Comparison of ENCODE assay signal across 8 cellular contexts in genomic region chr14:90397401-90398314, GRCh38. TPM values are rescaled to one million over a fixed set of nuclear protein-coding genes. Genes with fewer than 3 reads are reported as not detected.
DNase-seq lines count a peak whose midpoint lies in the region; ATAC-seq and TF ChIP-seq lines count a peak whose summit lies in the region.

No MANE protein-coding gene starts in this region.

- intact Hi-C loops in mucosa of descending colon (cut with DNase I, micrococcal nuclease), result loop anchor here in 1 of 2 donors (2.0 kb wide), 1 partner anchor 95 kb away; no protein-coding TSS in a partner anchor

- no peak for TF ChIP-seq CTCF in mucosa of descending colon (IDR thresholded peaks at IDR 0.05)

- no peaks in the 10 kb centered on the region for H3K36me3 ChIP-seq in mucosa of descending colon (ENCODE audit: low read depth)

- peaks cover 18% of the 10 kb centered on the region for H3K4me1 ChIP-seq in mucosa of descending colon (ENCODE audit: low read depth)

- ATAC-seq in HG02852 (IDR thresholded peaks at IDR 0.05; ENCODE audit: unreplicated experiment) (peak; percentile 37), mucosa of descending colon (peak; percentile 64)

- peak overlapping the region; percentile 62 for H3K4me3 ChIP-seq in mucosa of descending colon

- DNase-seq in NCI-H345 (lab: John Stamatoyannopoulos, UW) (peak; percentile 69), NCI-H345 treated with DMSO at 0.1 percent for 48 hours (lab: John Stamatoyannopoulos, UW; ENCODE audit: unreplicated experiment) (no peak), NCI-H69 (lab: John Stamatoyannopoulos, UW) (peak; percentile 93), epidermal melanocyte (ENCODE audit: insufficient read length, low spot score) (peak; percentile 25), mucosa of descending colon (peak; percentile 68 to 86 (median 84))
- DNase-seq in activated CD8-positive, alpha-beta memory T cell treated with anti-CD3 and anti-CD28 coated beads, Interleukin-2, amount 50 U/mL, for 4 hours, result peak; percentile 60
- DNase-seq in stimulated activated CD8-positive, alpha-beta memory T cell treated with anti-CD3 and anti-CD28 coated beads, Interleukin-4, amount 100 ng/mL, for 24 hours (ENCODE audit: low read depth), result peak; percentile 61

- H3K9me3 ChIP-seq in mucosa of descending colon, result no peaks in the 10 kb centered on the region

RNA-seq across cellular contexts. Expression of gene CALM1, which starts 0.8 kb away (rescaled TPM):
- total RNA-seq in mucosa of descending colon, result 100 to 1,000 TPM; 610 to 985 (median 822) TPM
